In genomic region chr10:32265756-32266155, GRCh38 we compare ENCODE assay signal across 27 cellular contexts.
"Had no signal": no experiment of that assay in that cellular context is flagged by ENCODE, and none has a peak within 500 bp of the region (broad histone marks: within the 10 kb centered on the region; RNA-seq: fewer than 3 reads in every experiment).

No MANE protein-coding gene starts in this region.

- H3K36me3 ChIP-seq: uterus had no signal

- H2AFZ ChIP-seq: neural progenitor cell, parathyroid adenoma had no signal

- H3K9ac ChIP-seq: neural progenitor cell, parathyroid adenoma had no signal

- H3K27ac ChIP-seq: esophagus squamous epithelium, heart right ventricle, left lung, neural progenitor cell, parathyroid adenoma, right lobe of liver, suprapubic skin, transverse colon, upper lobe of right lung, uterus had no signal

- H3K4me2 ChIP-seq: neural progenitor cell had no signal

- H3K27me3 ChIP-seq: esophagus squamous epithelium, heart right ventricle, left lung, neural progenitor cell, right lobe of liver, suprapubic skin, transverse colon, upper lobe of right lung, uterus had no signal

- ATAC-seq: effector memory CD8-positive, alpha-beta T cell; heart right ventricle; left cardiac atrium; left lung; naive thymus-derived CD4-positive, alpha-beta T cell; right lobe of liver; stimulated activated naive CD8-positive, alpha-beta T cell treated with anti-CD3 and anti-CD28 coated beads, Interleukin-15, amount 100 ng/mL, for 72 hours; upper lobe of right lung had no signal

- H3K79me2 ChIP-seq: parathyroid adenoma had no signal

- H3K9me3 ChIP-seq: esophagus squamous epithelium, heart right ventricle, left lung, right lobe of liver, suprapubic skin, transverse colon, upper lobe of right lung, uterus had no signal

- H3K4me3 ChIP-seq: esophagus squamous epithelium, heart right ventricle, left lung, neural progenitor cell, right lobe of liver, suprapubic skin, transverse colon, upper lobe of right lung, uterus had no signal

- DNase-seq: effector memory CD8-positive, alpha-beta T cell; erythroblast; esophagus squamous epithelium; foreskin melanocyte; glutamatergic neuron; heart right ventricle; hippocampal formation; left cardiac atrium; left lung; mesenchymal stem cell; midbrain; naive thymus-derived CD4-positive, alpha-beta T cell; right lobe of liver; small intestine; stimulated activated CD4-positive, alpha-beta T cell treated with anti-CD3 and anti-CD28 coated beads, Interleukin-1b, Interleukin-23, amount 100 ng/mL, for 48 hours; stimulated activated CD4-positive, alpha-beta T cell treated with anti-CD3 and anti-CD28 coated beads, Interleukin-4, amount 100 ng/mL, for 1 hour; stimulated activated CD8-positive, alpha-beta memory T cell treated with anti-CD3 and anti-CD28 coated beads, Interleukin-4, amount 100 ng/mL, for 48 hours; stimulated activated naive CD4-positive, alpha-beta T cell; stimulated activated naive CD8-positive, alpha-beta T cell treated with anti-CD3 and anti-CD28 coated beads, Interleukin-15, amount 100 ng/mL, for 72 hours; transverse colon; upper lobe of right lung; uterus had no signal

- FAIRE-seq: endometrium, islet of Langerhans, small intestine had no signal

- H3K4me1 ChIP-seq: esophagus squamous epithelium, left lung, parathyroid adenoma, right lobe of liver, suprapubic skin, transverse colon, upper lobe of right lung, uterus had no signal
